ENCODE assay signal across 1 cellular context in genomic region chr9:92438900-92439526, GRCh38.
TF ChIP-seq lines count a peak whose summit lies in the region.

No MANE protein-coding gene starts in this region.

TF ChIP-seq in GM12878, 131 proteins besides CTCF, POLR2A, EP300 and RAD21:
- no peak for TF ChIP-seq MTA2 (IDR thresholded peaks at IDR 0.05; ENCODE audit: low read depth)
- peak; percentile 20; the same call in 1 of the 2 replicates for TF ChIP-seq SMC3 (IDR thresholded peaks at IDR 0.05; ENCODE audit: borderline replicate concordance, low read length)
